ENCODE assay signal across 8 cellular contexts in the genomic region with DNA sequence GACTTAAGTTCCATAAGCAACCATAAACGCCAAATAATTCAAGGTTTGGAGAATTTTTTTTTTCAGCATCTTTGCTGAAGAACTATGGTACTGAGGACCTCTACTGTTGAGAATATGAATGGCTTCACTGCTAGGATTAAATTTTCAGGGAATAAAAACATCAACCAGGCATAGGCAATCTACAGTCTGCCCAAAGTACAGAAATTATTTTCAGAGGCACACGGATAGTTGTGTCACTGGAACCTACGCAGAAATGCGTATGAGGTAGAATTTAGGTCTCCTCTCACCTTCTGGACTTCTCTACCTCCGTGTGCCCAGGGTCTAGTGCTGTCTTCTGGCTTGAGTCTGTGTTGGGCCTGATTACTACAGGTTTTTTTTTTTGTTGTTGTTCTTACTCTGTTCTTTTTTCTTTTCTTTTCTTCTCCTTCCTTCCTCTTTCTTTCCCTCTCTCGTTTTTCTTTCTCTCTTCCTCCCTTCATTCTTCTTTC. TPM values are rescaled to one million over a fixed set of nuclear protein-coding genes. Genes with fewer than 3 reads are reported as not detected.
DNase-seq lines count a peak whose midpoint lies in the region; FAIRE-seq and TF ChIP-seq lines count a peak whose summit lies in the region.

No MANE protein-coding gene starts in this region.

- CTCF ChIA-PET in GM10248 (lab: Yijun Ruan, JAX) = interaction anchor here (0.8 to 2.5 kb wide), 5 partner anchors 9 to 580 kb away, joined by 3 to 10 read pairs (median 3); no protein-coding TSS in a partner anchor
- CTCF ChIA-PET in activated naive CD4-positive, alpha-beta T cell treated with anti-CD3 and anti-CD28 coated beads, Interleukin-2, amount 10 ng/mL, durations not matched to agents 7 days and 5 days (lab: Charles Lee) = interaction anchor here (0.7 to 2.1 kb wide), 3 partner anchors 67 to 139 kb away, joined by 4 to 10 read pairs (median 7); no protein-coding TSS in a partner anchor

- H3K9me3 Mint-ChIP-seq in activated naive CD4-positive, alpha-beta T cell treated with anti-CD3 and anti-CD28 coated beads, Interleukin-2, amount 10 ng/mL, durations not matched to agents 7 days and 5 days = no peaks in the 10 kb centered on the region

- peaks cover 4% of the 10 kb centered on the region for H3K4me1 Mint-ChIP-seq in activated naive CD4-positive, alpha-beta T cell treated with anti-CD3 and anti-CD28 coated beads, Interleukin-2, amount 10 ng/mL, durations not matched to agents 7 days and 5 days

- H3K4me3 Mint-ChIP-seq in activated naive CD4-positive, alpha-beta T cell treated with anti-CD3 and anti-CD28 coated beads, Interleukin-2, amount 10 ng/mL, durations not matched to agents 7 days and 5 days = no peak overlapping the region

- H3K27me3 Mint-ChIP-seq in activated naive CD4-positive, alpha-beta T cell treated with anti-CD3 and anti-CD28 coated beads, Interleukin-2, amount 10 ng/mL, durations not matched to agents 7 days and 5 days = peaks cover 29% of the 10 kb centered on the region

- peak; percentile 18 for DNase-seq in 8988T
- peak; percentile 38 for DNase-seq in GM10248 (ENCODE audit: extremely low spot score)
- peak; percentile 52 for DNase-seq in NCI-H2171 (lab: John Stamatoyannopoulos, UW)
- DNase-seq in bronchial epithelial cell (ENCODE audit: low read depth) = peak; percentile 37
- peak; percentile 38 for DNase-seq in medulla oblongata (ENCODE audit: extremely low spot score)
- no peak for DNase-seq in COLO668 (lab: John Stamatoyannopoulos, UW; ENCODE audit: unreplicated experiment)
- no peak for DNase-seq in activated naive CD4-positive, alpha-beta T cell treated with anti-CD3 and anti-CD28 coated beads, Interleukin-2, amount 10 ng/mL, durations not matched to agents 7 days and 5 days
- no peak for DNase-seq in occipital lobe (lab: John Stamatoyannopoulos, UW)

- H3K36me3 Mint-ChIP-seq in activated naive CD4-positive, alpha-beta T cell treated with anti-CD3 and anti-CD28 coated beads, Interleukin-2, amount 10 ng/mL, durations not matched to agents 7 days and 5 days = no peaks in the 10 kb centered on the region

- peak; percentile 52 for TF ChIP-seq CTCF in GM10248 (IDR thresholded peaks at IDR 0.05; ENCODE audit: control extremely low read depth, extremely low read depth, low read depth, missing control alignments)
- peak; percentile 38 for TF ChIP-seq CTCF in bronchial epithelial cell (IDR thresholded peaks at IDR 0.05; ENCODE audit: insufficient read depth, low read length, severe bottlenecking)

- no peak overlapping the region for H3K4me3 ChIP-seq in bronchial epithelial cell (ENCODE audit: low read depth, low read length)

- H3K27ac Mint-ChIP-seq in activated naive CD4-positive, alpha-beta T cell treated with anti-CD3 and anti-CD28 coated beads, Interleukin-2, amount 10 ng/mL, durations not matched to agents 7 days and 5 days = no peak overlapping the region

- no peak for FAIRE-seq in bronchial epithelial cell (lab: Jason Lieb, UNC)

- peaks cover 3% of the 10 kb centered on the region for H3K27me3 ChIP-seq in bronchial epithelial cell (ENCODE audit: control insufficient read depth, insufficient read depth, low read length)

- POLR2A ChIA-PET in GM10248 (lab: Yijun Ruan, JAX) = no interaction called here

- no peaks in the 10 kb centered on the region for H3K36me3 ChIP-seq in bronchial epithelial cell (ENCODE audit: control insufficient read depth, insufficient read depth, low read length)

RNA-seq across cellular contexts. Expression of a gene that starts 39.7 kb away (rescaled TPM):
- not detected in 2 replicates for total RNA-seq in bronchial epithelial cell
- not detected for total RNA-seq in occipital lobe

Comparison
In these comparisons a context has a peak if more than half of its experiments do, and no peak if none do; other contexts are left out.
1. DNase-seq: peak in 8988T (single experiment), GM10248 (single experiment), NCI-H2171 (single experiment), bronchial epithelial cell (single experiment) and medulla oblongata (single experiment); none in COLO668 (single experiment), activated naive CD4-positive, alpha-beta T cell treated with anti-CD3 and anti-CD28 coated beads, Interleukin-2, amount 10 ng/mL, durations not matched to agents 7 days and 5 days (single experiment) and occipital lobe (single experiment).